ENCODE assay signal across 13 cellular contexts in genomic region chr3:118636841-118637240, GRCh38.
A peak's percentile ranks its signal among the peaks of the same experiment; 100 is the strongest.
DNase-seq lines count a peak whose midpoint lies in the region; ATAC-seq and TF ChIP-seq lines count a peak whose summit lies in the region.
"Had no signal": no experiment of that assay in that cellular context is flagged by ENCODE, and none has a peak within 500 bp of the region (broad histone marks: within the 10 kb centered on the region; RNA-seq: fewer than 3 reads in every experiment).

No MANE protein-coding gene starts in this region.

- no peak overlapping the region for H3K27ac ChIP-seq in HCT116 (ENCODE audit: low read depth, low read length)
- H3K27ac ChIP-seq in liver (ENCODE audit: low read depth in 1 of 2, low read length in 2 of 2) = no peak overlapping the region
- H3K27ac ChIP-seq: cardiac muscle cell, suprapubic skin had no signal

- CTCF ChIA-PET in HCT116 (lab: Charles Lee) = interaction anchor here (1.0 kb wide), 1 partner anchor 1866 kb away, joined by 3 read pairs; no protein-coding TSS in a partner anchor

- H3K9me3 ChIP-seq in HCT116 (ENCODE audit: control insufficient read depth in 1 of 2, insufficient read depth in 1 of 2, low read depth in 1 of 2, low read length in 2 of 2) (no peaks in the 10 kb centered on the region), liver (ENCODE audit: control insufficient read depth in 4 of 4, low read length in 3 of 4) (no peaks in the 10 kb centered on the region)
- H3K9me3 ChIP-seq: suprapubic skin had no signal

- H3K4me1 ChIP-seq in HCT116 (ENCODE audit: control insufficient read depth in 1 of 2, insufficient read depth in 2 of 2, low read length in 2 of 2) (no peaks in the 10 kb centered on the region), liver (ENCODE audit: control insufficient read depth in 4 of 4, insufficient read depth in 4 of 4, low read length in 3 of 4) (no peaks in the 10 kb centered on the region)
- H3K4me1 ChIP-seq: suprapubic skin had no signal

- RAD21 ChIA-PET in HCT116 (lab: Charles Lee; ENCODE audit: low non-redundant PET in 1 of 2, low total read pairs in 2 of 2, uncharacterized antibody in 2 of 2, unreplicated experiment in 2 of 2) = no interaction called here

- ATAC-seq in HCT116 (peak; percentile 38; the same call in 1 of the 2 replicates), HG02938 (IDR thresholded peaks at IDR 0.05; ENCODE audit: unreplicated experiment) (no peak), HG03520 (IDR thresholded peaks at IDR 0.05; ENCODE audit: unreplicated experiment) (no peak), GM19035 (IDR thresholded peaks at IDR 0.05; ENCODE audit: unreplicated experiment) (no peak)
- ATAC-seq: left colon had no signal

- no peak for TF ChIP-seq POLR2A in HCT116 (IDR thresholded peaks at IDR 0.05; ENCODE audit: borderline replicate concordance, extremely low read depth, insufficient read depth, insufficient read length)

- TF ChIP-seq CTCF in GM10266 (IDR thresholded peaks at IDR 0.05; ENCODE audit: control insufficient read depth, insufficient read depth, low read depth, missing control alignments) = peak; percentile 12
- peak in 2 of 3 experiments; percentile 32 to 34; a peak in 4 of 6 replicates for TF ChIP-seq CTCF in HCT116 (IDR thresholded peaks at IDR 0.05 in 2 of 3, conservative IDR thresholded peaks at IDR 0.05 in 1 of 3; ENCODE audit: borderline replicate concordance in 1 of 3, insufficient read depth in 1 of 3, low read depth in 2 of 3, low read length in 2 of 3)
- TF ChIP-seq CTCF in liver (IDR thresholded peaks at IDR 0.05; ENCODE audit: low read depth, low read length, missing input control) = no peak

- H3K36me3 ChIP-seq in HCT116 (ENCODE audit: control insufficient read depth in 1 of 2, insufficient read depth in 2 of 2, low read length in 2 of 2) = no peaks in the 10 kb centered on the region
- H3K36me3 ChIP-seq in liver (ENCODE audit: control insufficient read depth in 4 of 4, insufficient read depth in 3 of 4, low read depth in 1 of 4, low read length in 3 of 4) = no peaks in the 10 kb centered on the region
- H3K36me3 ChIP-seq: cardiac muscle cell, suprapubic skin had no signal

- H3K27me3 ChIP-seq in HCT116 (ENCODE audit: insufficient read depth, low read length) = no peaks in the 10 kb centered on the region
- H3K27me3 ChIP-seq in liver (ENCODE audit: control insufficient read depth in 4 of 4, insufficient read depth in 4 of 4, low read length in 3 of 4) = peaks cover 0 to 3% (median 1%) of the 10 kb centered on the region in 4 donors
- H3K27me3 ChIP-seq: cardiac muscle cell had no signal

- H3K4me2 ChIP-seq in HCT116 (ENCODE audit: low read length) = no peak overlapping the region

- BruUV-seq in HCT116 (replicated peaks; lab: Mats Ljungman, UMichigan) = no TSS peak

- DNase-seq in GM10266 (ENCODE audit: extremely low spot score) (peak; percentile 6), HCT116 (ENCODE audit: low read depth, low spot score) (no peak), SK-N-DZ (ENCODE audit: low spot score) (peak; percentile 15), GF-D8 (lab: John Stamatoyannopoulos, UW) (no peak)
- DNase-seq: activated CD4-positive, alpha-beta T cell treated with anti-CD3 and anti-CD28 coated beads for 4 hours; left colon; NCI-H1105 treated with DMSO at 0.1 percent for 48 hours had no signal

- H3K79me2 ChIP-seq in HCT116 (ENCODE audit: insufficient read depth, low read length) = no peaks in the 10 kb centered on the region

- 58% methylated on average over 4 of the region's 4 CpGs for WGBS in liver

- intact Hi-C loops in HCT116 (cut with micrococcal nuclease) = loop anchor here (10.0 kb wide), 1 partner anchor 178 kb away; no protein-coding TSS in a partner anchor

- no peaks in the 10 kb centered on the region for H4K20me1 ChIP-seq in HCT116 (ENCODE audit: insufficient read depth)

- POLR2A ChIA-PET in HCT116 (lab: Charles Lee) = no interaction called here

- H2AFZ ChIP-seq in HCT116 (ENCODE audit: low read depth, low read length, poor library complexity, severe bottlenecking) = no peak overlapping the region

- TF ChIP-seq RAD21 in HCT116 (IDR thresholded peaks at IDR 0.05; ENCODE audit: low read depth) (peak; percentile 30; the same call in 1 of the 2 replicates), liver (IDR thresholded peaks at IDR 0.05) (peak; percentile 38 to 55)

- H3K9me2 ChIP-seq in HCT116 (ENCODE audit: insufficient read depth) = no peaks in the 10 kb centered on the region

- no peak overlapping the region for H3K4me3 ChIP-seq in HCT116 (replicated peaks in 1 of 2; ENCODE audit: low read depth in 1 of 2, low read length in 2 of 2)
- no peak overlapping the region for H3K4me3 ChIP-seq in liver (ENCODE audit: low read depth in 1 of 3, low read length in 3 of 3)
- H3K4me3 ChIP-seq: cardiac muscle cell, suprapubic skin had no signal

- H3K9ac ChIP-seq in HCT116 (ENCODE audit: low read length) (no peak overlapping the region), liver (ENCODE audit: low read depth in 1 of 2, low read length in 2 of 2) (no peak overlapping the region)

TF ChIP-seq in HCT116, 20 proteins besides CTCF, POLR2A, EP300 and RAD21:
- TF ChIP-seq EZH2 (IDR thresholded peaks at IDR 0.05) = no peak
- TF ChIP-seq JUND (IDR thresholded peaks at IDR 0.05) = no peak

TF ChIP-seq in liver, 16 proteins besides CTCF, POLR2A, EP300 and RAD21:
- TF ChIP-seq ATF3 (IDR thresholded peaks at IDR 0.05) (no peak), NR2F2 (IDR thresholded peaks at IDR 0.05) (no peak), RXRA (IDR thresholded peaks at IDR 0.05) (no peak), YY1 (IDR thresholded peaks at IDR 0.05) (no peak), HNF4G (IDR thresholded peaks at IDR 0.05) (no peak), JUND (IDR thresholded peaks at IDR 0.05) (no peak), FOXA1 (IDR thresholded peaks at IDR 0.05) (no peak)

Comparison
In these comparisons a context has a peak if more than half of its experiments do, and no peak if none do; other contexts are left out.
1. DNase-seq: peak in GM10266 (single experiment) and SK-N-DZ (single experiment); none in HCT116 (single experiment) and GF-D8 (single experiment).